Comparison of ENCODE assay signal across 15 cellular contexts in the genomic region with DNA sequence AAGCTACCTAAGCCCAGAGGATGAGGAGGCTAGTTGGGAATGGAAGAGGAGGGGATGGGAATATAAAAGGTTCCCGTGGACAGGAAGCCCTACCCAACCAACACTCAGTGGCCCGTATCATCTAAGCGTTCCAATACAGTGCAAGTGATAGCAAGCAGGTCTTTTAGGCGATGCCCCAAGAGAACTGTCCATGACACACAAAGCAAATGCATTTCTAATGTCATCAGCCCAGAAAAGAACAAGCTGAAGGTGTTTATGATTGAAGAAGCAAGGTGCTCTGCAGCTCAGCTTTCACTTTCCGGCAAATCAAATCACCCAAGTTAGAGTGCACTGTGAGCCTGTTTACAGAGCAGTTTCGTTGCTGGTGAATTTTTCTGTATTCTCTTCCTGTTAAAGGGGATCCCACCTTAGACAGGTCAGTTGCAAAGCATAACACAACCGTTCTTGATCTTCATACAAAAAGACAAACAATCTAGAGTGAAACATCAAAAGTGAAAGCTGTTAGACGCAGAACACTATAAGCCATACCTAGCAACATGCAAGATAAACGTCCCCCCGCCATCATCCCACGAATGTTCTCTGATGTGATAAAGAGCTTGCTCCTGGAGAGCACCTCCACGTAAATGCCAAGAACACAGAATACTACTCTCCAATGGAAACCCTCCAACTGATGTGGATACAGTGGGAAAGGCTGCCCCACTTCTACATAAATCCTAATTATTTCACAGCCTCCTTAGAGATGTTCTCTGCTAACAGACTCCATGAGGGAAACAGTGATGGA. TPM values are rescaled to one million over a fixed set of nuclear protein-coding genes. Genes with fewer than 3 reads are reported as not detected.
DNase-seq lines count a peak whose midpoint lies in the region; ATAC-seq and TF ChIP-seq lines count a peak whose summit lies in the region.
"Had no signal": no experiment of that assay in that cellular context is flagged by ENCODE, and none has a peak within 500 bp of the region (broad histone marks: within the 10 kb centered on the region; RNA-seq: fewer than 3 reads in every experiment).

No MANE protein-coding gene starts in this region.

- DNase-seq in NCI-H2107 (lab: John Stamatoyannopoulos, UW) (peak; percentile 18), colonic mucosa (no peak), esophagus muscularis mucosa (ENCODE audit: extremely low spot score) (no peak), NCI-H526 treated with DMSO at 0.1 percent for 48 hours (lab: John Stamatoyannopoulos, UW) (no peak)
- DNase-seq: DND-41, H9, Kasumi-1, NCI-H1105, NCI-H2081, NCI-H510A, NCI-H774, SJCRH30 had no signal

- H3K9me3 ChIP-seq in colonic mucosa: no peaks in the 10 kb centered on the region
- no peaks in the 10 kb centered on the region for H3K9me3 ChIP-seq in mucosa of rectum (ENCODE audit: control insufficient read depth in 2 of 2, low read length in 2 of 2)
- no peaks in the 10 kb centered on the region for H3K9me3 ChIP-seq in esophagus muscularis mucosa
- H3K9me3 ChIP-seq: SJCRH30 had no signal

- no peak for TF ChIP-seq POLR2A in esophagus muscularis mucosa (IDR thresholded peaks at IDR 0.05; ENCODE audit: low read depth)

- intact Hi-C loops in colonic mucosa (cut with DNase I): no loop called here
- intact Hi-C loops in esophagus muscularis mucosa (cut with DNase I): no loop called here

- H3K4me1 ChIP-seq in colonic mucosa: no peaks in the 10 kb centered on the region
- no peaks in the 10 kb centered on the region for H3K4me1 ChIP-seq in mucosa of rectum (ENCODE audit: control insufficient read depth in 2 of 2, insufficient read depth in 2 of 2, low read length in 2 of 2)
- H3K4me1 ChIP-seq in esophagus muscularis mucosa: no peaks in the 10 kb centered on the region

- TF ChIP-seq EP300 in esophagus muscularis mucosa (IDR thresholded peaks at IDR 0.05): no peak

- H3K36me3 ChIP-seq in colonic mucosa (no peaks in the 10 kb centered on the region), mucosa of rectum (ENCODE audit: control insufficient read depth in 2 of 2, insufficient read depth in 2 of 2, low read length in 2 of 2) (no peaks in the 10 kb centered on the region), esophagus muscularis mucosa (no peaks in the 10 kb centered on the region)

- H3K27ac ChIP-seq in colonic mucosa (no peak overlapping the region), mucosa of rectum (ENCODE audit: low read depth in 2 of 2, low read length in 2 of 2) (no peak overlapping the region), esophagus muscularis mucosa (replicated peaks in 1 of 4) (no peak overlapping the region)
- H3K27ac ChIP-seq: SJCRH30 had no signal

- peak overlapping the region; percentile 2 for H3K4me3 ChIP-seq in colonic mucosa
- peak overlapping the region; percentile 17 to 59 for H3K4me3 ChIP-seq in mucosa of rectum (ENCODE audit: low read length in 2 of 2)
- H3K4me3 ChIP-seq in esophagus muscularis mucosa: no peak overlapping the region
- H3K4me3 ChIP-seq: SJCRH30 had no signal

- no peak for TF ChIP-seq CTCF in colonic mucosa (IDR thresholded peaks at IDR 0.05)
- no peak for TF ChIP-seq CTCF in esophagus muscularis mucosa (IDR thresholded peaks at IDR 0.05)

- H3K9ac ChIP-seq in colonic mucosa (ENCODE audit: low read depth in 2 of 2, low read length in 2 of 2) (no peak overlapping the region), mucosa of rectum (ENCODE audit: low read depth in 1 of 2, low read length in 2 of 2) (no peak overlapping the region)

- 73% methylated on average over 12 of the region's 12 CpGs for WGBS in esophagus muscularis mucosa

- H3K27me3 ChIP-seq in colonic mucosa (no peaks in the 10 kb centered on the region), mucosa of rectum (ENCODE audit: control insufficient read depth in 2 of 2, insufficient read depth in 2 of 2, low read length in 2 of 2) (peaks cover 0 to 1% of the 10 kb centered on the region in 2 donors), esophagus muscularis mucosa (no peaks in the 10 kb centered on the region)
- H3K27me3 ChIP-seq: SJCRH30 had no signal

- no peak for ATAC-seq in GM21381 (IDR thresholded peaks at IDR 0.05; ENCODE audit: unreplicated experiment)
- ATAC-seq in HG02885 (IDR thresholded peaks at IDR 0.05; ENCODE audit: poor library complexity, unreplicated experiment): no peak

RNA-seq across cellular contexts. Expression of gene PGBD5, which starts 54.0 kb away (rescaled TPM):
- 10 to 100 TPM in 1 of 2 donors, 1 to 10 TPM in 1; 6.4 to 14.8 TPM for total RNA-seq in colonic mucosa
- total RNA-seq in esophagus muscularis mucosa: 1 to 10 TPM in 1 of 4 donors, under 1 TPM in 3; 0.19 to 1.2 (median 0.62) TPM

Comparison
In these comparisons a context has a peak if more than half of its experiments do, and no peak if none do; other contexts are left out.
1. H3K4me3 ChIP-seq: peak in colonic mucosa (single experiment) and mucosa of rectum (2 of 2); none in esophagus muscularis mucosa (0 of 4).